ENCODE assay signal across 3 cellular contexts in genomic region chr11:65617136-65617850, GRCh38.
TF ChIP-seq lines count a peak whose summit lies in the region.

No MANE protein-coding gene starts in this region.

TF ChIP-seq in SK-N-SH, 30 proteins besides CTCF, POLR2A, EP300 and RAD21:
- no peak for TF ChIP-seq TCF12 (IDR thresholded peaks at IDR 0.05)
- TF ChIP-seq PBX3 (IDR thresholded peaks at IDR 0.05), result no peak
- TF ChIP-seq MEF2A (IDR thresholded peaks at IDR 0.05; ENCODE audit: borderline replicate concordance, low read depth), result no peak
- no peak for TF ChIP-seq MXI1 (IDR thresholded peaks at IDR 0.05; ENCODE audit: low read depth, low read length)
- no peak for TF ChIP-seq USF2 (IDR thresholded peaks at IDR 0.05; ENCODE audit: borderline replicate concordance, low read depth, low read length)
- TF ChIP-seq YY1 (IDR thresholded peaks at IDR 0.05; ENCODE audit: low read depth), result no peak
- TF ChIP-seq SIN3A (IDR thresholded peaks at IDR 0.05; ENCODE audit: borderline replicate concordance, low read depth, low read length), result no peak
- no peak for TF ChIP-seq RFX5 (IDR thresholded peaks at IDR 0.05; ENCODE audit: low read length)
- no peak for TF ChIP-seq JUND (IDR thresholded peaks at IDR 0.05)
- no peak for TF ChIP-seq NFIC (IDR thresholded peaks at IDR 0.05; ENCODE audit: borderline replicate concordance)
- no peak for TF ChIP-seq IRF3 (IDR thresholded peaks at IDR 0.05; ENCODE audit: low read depth, low read length)
- TF ChIP-seq MAX (IDR thresholded peaks at IDR 0.05; ENCODE audit: low read depth), result no peak

TF ChIP-seq in SK-N-SH treated with all-trans-retinoic acid at 6 μM for 48 hours, 23 proteins besides CTCF, POLR2A, EP300 and RAD21:
- no peak for TF ChIP-seq ZC3H10 (CRISPR knock-in tag; IDR thresholded peaks at IDR 0.05)
TF ChIP-seq in SK-N-SH treated with all-trans-retinoic acid at 6 μM for 48 hours: peak in this region for 0.

TF ChIP-seq in H1, 55 proteins besides CTCF, POLR2A, EP300 and RAD21:
- no peak for TF ChIP-seq NANOG (IDR thresholded peaks at IDR 0.05; ENCODE audit: insufficient read depth, low read depth, low read length, poor library complexity, severe bottlenecking)
